Comparison of ENCODE assay signal across 8 cellular contexts in genomic region chr6:44431118-44431725, GRCh38. TPM values are rescaled to one million over a fixed set of nuclear protein-coding genes. Genes with fewer than 3 reads are reported as not detected.
A peak's percentile ranks its signal among the peaks of the same experiment; 100 is the strongest.
DNase-seq lines count a peak whose midpoint lies in the region; ATAC-seq and TF ChIP-seq lines count a peak whose summit lies in the region.

No MANE protein-coding gene starts in this region.

- BruUV-seq in mammary epithelial cell (replicated peaks; lab: Mats Ljungman, UMichigan), result no TSS peak

- no peaks in the 10 kb centered on the region for H4K20me1 ChIP-seq in KMS-11 (ENCODE audit: insufficient read depth)
- H4K20me1 ChIP-seq in mammary epithelial cell (ENCODE audit: insufficient read depth, low read length), result no peaks in the 10 kb centered on the region

- H3K27me3 ChIP-seq in KMS-11 (ENCODE audit: insufficient read depth, low read depth), result no peaks in the 10 kb centered on the region
- no peaks in the 10 kb centered on the region for H3K27me3 ChIP-seq in mammary epithelial cell (ENCODE audit: insufficient read depth, low read length)

- 100% methylated on average over 1 of the region's 1 CpG for WGBS in mammary epithelial cell (ENCODE audit: low coverage, missing lambda C conversion rate)

- no peaks in the 10 kb centered on the region for H3K79me2 ChIP-seq in KMS-11 (ENCODE audit: insufficient read depth, low read depth)
- peaks cover 14% of the 10 kb centered on the region for H3K79me2 ChIP-seq in mammary epithelial cell (ENCODE audit: insufficient read depth, low read length)

- TF ChIP-seq CTCF in KMS-11 (conservative IDR thresholded peaks at IDR 0.05; ENCODE audit: low read depth, low read length) (peak; percentile 73), mammary epithelial cell (conservative IDR thresholded peaks at IDR 0.05 in 1 of 2, IDR thresholded peaks at IDR 0.05 in 1 of 2; ENCODE audit: extremely low read depth in 1 of 2, insufficient read depth in 1 of 2, low read depth in 1 of 2, low read length in 2 of 2) (peak; percentile 68 to 76)

- H3K4me3 ChIP-seq in KMS-11 (IDR thresholded peaks at IDR 0.05; ENCODE audit: insufficient read depth, low read depth, low read length), result no peak overlapping the region
- no peak overlapping the region for H3K4me3 ChIP-seq in mammary epithelial cell (replicated peaks in 1 of 3; ENCODE audit: insufficient read depth in 1 of 3, low read depth in 2 of 3, low read length in 3 of 3)

- CTCF ChIA-PET in mammary epithelial cell (lab: Charles Lee; ENCODE audit: low non-redundant PET), result no interaction called here

- peak overlapping the region; percentile 10; the same call in 1 of the 2 replicates for H3K4me2 ChIP-seq in KMS-11
- no peak overlapping the region for H3K4me2 ChIP-seq in mammary epithelial cell (ENCODE audit: insufficient read depth, low read depth, low read length)

- no peak overlapping the region for H3K27ac ChIP-seq in KMS-11
- H3K27ac ChIP-seq in mammary epithelial cell (ENCODE audit: insufficient read depth, low read depth, low read length), result no peak overlapping the region

- peak; percentile 18 for DNase-seq in stimulated activated CD4-positive, alpha-beta T cell treated with anti-CD3 and anti-CD28 coated beads, Interleukin-12 subunit alpha, Interleukin-12 subunit beta, amount 100 ng/mL, for 4 hours
- no peak for DNase-seq in stimulated activated CD4-positive, alpha-beta T cell treated with anti-CD3 and anti-CD28 coated beads, Interleukin-1b, Interleukin-23, amount 100 ng/mL, for 48 hours
- peak; percentile 42 for DNase-seq in SK-N-DZ (ENCODE audit: low spot score)
- peak; percentile 43 for DNase-seq in mammary epithelial cell
- DNase-seq in kidney glomerular epithelial cell (lab: John Stamatoyannopoulos, UW), result peak; percentile 57
- peak; percentile 35 for DNase-seq in stimulated activated naive CD8-positive, alpha-beta T cell treated with anti-CD3 and anti-CD28 coated beads, Interleukin-15, Interleukin-2, amounts not matched to agents 100 U/mL and 50 U/mL, for 24 hours

- H3K4me1 ChIP-seq in KMS-11 (ENCODE audit: low read depth, poor library complexity, severe bottlenecking) (peaks cover 44% of the 10 kb centered on the region), mammary epithelial cell (ENCODE audit: insufficient read depth, low read length) (no peaks in the 10 kb centered on the region)

- dilution Hi-C loops in mammary epithelial cell (cut with HindIII; ENCODE audit: low sequenced_read_pairs), result no loop called here

- H3K36me3 ChIP-seq in KMS-11 (ENCODE audit: insufficient read depth) (no peaks in the 10 kb centered on the region), mammary epithelial cell (ENCODE audit: insufficient read depth, low read length) (peaks cover 10% of the 10 kb centered on the region)

- no peak overlapping the region for H3K9ac ChIP-seq in KMS-11
- H3K9ac ChIP-seq in mammary epithelial cell (ENCODE audit: insufficient read depth, low read length), result no peak overlapping the region

- H3K9me3 ChIP-seq in mammary epithelial cell (replicated peaks; ENCODE audit: insufficient read depth, low read length), result no peaks in the 10 kb centered on the region

- ATAC-seq in stimulated activated naive CD8-positive, alpha-beta T cell treated with anti-CD3 and anti-CD28 coated beads, Interleukin-15, Interleukin-2, amounts not matched to agents 100 U/mL and 50 U/mL, for 24 hours, result peak; percentile 72
- ATAC-seq in HG03108 (IDR thresholded peaks at IDR 0.05; ENCODE audit: unreplicated experiment), result no peak

- intact Hi-C loops in mammary epithelial cell (cut with micrococcal nuclease), result loop anchor here (1.0 kb wide), 3 partner anchors 21 to 38 kb away; no protein-coding TSS in a partner anchor

- H2AFZ ChIP-seq in KMS-11 (ENCODE audit: low read depth), result no peak overlapping the region
- H2AFZ ChIP-seq in mammary epithelial cell (ENCODE audit: low read depth, low read length), result no peak overlapping the region

- in situ Hi-C loops in mammary epithelial cell (cut with MboI; ENCODE audit: low sequenced_read_pairs in 2 of 2), result no loop called here

RNA-seq across cellular contexts. Expression of gene CDC5L, which starts 43.7 kb away (rescaled TPM):
- polyA plus RNA-seq in SK-N-DZ (2014; cell fraction: cytosol; rRNA removed), result 36.2 and 36.3 TPM in 2 replicates
- polyA plus RNA-seq in SK-N-DZ (2014; cell fraction: nucleus; rRNA removed), result 22.1 and 22.7 TPM in 2 replicates
- total RNA-seq in mammary epithelial cell, result 10 to 100 TPM; 13.2 to 19.5 TPM
- 10.2 TPM for polyA plus RNA-seq in mammary epithelial cell
- polyA minus RNA-seq in mammary epithelial cell, result 4.4 TPM
